In genomic region chr15:41546846-41547786, GRCh38 we compare ENCODE assay signal across 17 cellular contexts. TPM values are rescaled to one million over a fixed set of nuclear protein-coding genes. Genes with fewer than 3 reads are reported as not detected.
DNase-seq lines count a peak whose midpoint lies in the region; ATAC-seq and TF ChIP-seq lines count a peak whose summit lies in the region.
"Had no signal": no experiment of that assay in that cellular context is flagged by ENCODE, and none has a peak within 500 bp of the region (broad histone marks: within the 10 kb centered on the region; RNA-seq: fewer than 3 reads in every experiment).

No MANE protein-coding gene starts in this region.

- WGBS in prostate gland: 82% methylated on average over 13 of the region's 13 CpGs

- no peaks in the 10 kb centered on the region for H3K9me3 ChIP-seq in prostate gland
- H3K9me3 ChIP-seq in left ventricle myocardium inferior (replicated peaks): no peaks in the 10 kb centered on the region
- H3K9me3 ChIP-seq: gastroesophageal sphincter had no signal

- H3K36me3 ChIP-seq in brain microvascular endothelial cell (replicated peaks) (no peaks in the 10 kb centered on the region), prostate gland (no peaks in the 10 kb centered on the region), left ventricle myocardium inferior (no peaks in the 10 kb centered on the region)
- H3K36me3 ChIP-seq: gastroesophageal sphincter had no signal

- peaks cover 4% of the 10 kb centered on the region for H3K4me1 Mint-ChIP-seq in glutamatergic neuron (ENCODE audit: low read depth, unreplicated experiment)

- in situ Hi-C loops in Caki2 (cut with HindIII; ENCODE audit: low pct_unique_long_range_greater_than_20kb, low sequenced_read_pairs) (no loop called here), brain microvascular endothelial cell (cut with HindIII; ENCODE audit: low pct_ligation_motif_present, low sequenced_read_pairs) (no loop called here)

- H3K27ac ChIP-seq in brain microvascular endothelial cell: no peak overlapping the region
- H3K27ac ChIP-seq in prostate gland: no peak overlapping the region
- no peak overlapping the region for H3K27ac ChIP-seq in left ventricle myocardium inferior (replicated peaks)
- H3K27ac ChIP-seq: gastroesophageal sphincter had no signal

- no peak for TF ChIP-seq POLR2A in prostate gland (IDR thresholded peaks at IDR 0.05)

- peak; percentile 64 for DNase-seq in Caki2 (ENCODE audit: low read depth)
- DNase-seq in LHCN-M2 (ENCODE audit: low read depth): peak; percentile 73
- peak; percentile 65 for DNase-seq in brain microvascular endothelial cell
- DNase-seq in kidney tubule cell (ENCODE audit: low spot score): peak; percentile 74
- no peak for DNase-seq in prostate gland (ENCODE audit: low spot score)
- DNase-seq in glutamatergic neuron: no peak
- DNase-seq in left ventricle myocardium inferior: no peak
- DNase-seq: activated naive CD8-positive, alpha-beta T cell treated with anti-CD3 and anti-CD28 coated beads, Interleukin-2, amount 50 U/mL, for 24 hours; CD4-positive, CD25-positive, alpha-beta regulatory T cell; left cardiac atrium; naive thymus-derived CD4-positive, alpha-beta T cell had no signal

- H3K4me1 ChIP-seq in prostate gland (replicated peaks) (no peaks in the 10 kb centered on the region), left ventricle myocardium inferior (peaks cover 21% of the 10 kb centered on the region)

- peaks cover 2% of the 10 kb centered on the region for H3K9me3 Mint-ChIP-seq in glutamatergic neuron (ENCODE audit: unreplicated experiment)
- H3K9me3 Mint-ChIP-seq: activated naive CD8-positive, alpha-beta T cell treated with anti-CD3 and anti-CD28 coated beads, Interleukin-2, amount 50 U/mL, for 24 hours; CD4-positive, CD25-positive, alpha-beta regulatory T cell; dendritic cell treated with granulocyte-macrophage colony-stimulating factor and Interleukin-4, amounts not matched to agents 40 ng/mL and 50 ng/mL, for 4 days; naive thymus-derived CD4-positive, alpha-beta T cell; stimulated activated naive CD8-positive, alpha-beta T cell treated with anti-CD3 and anti-CD28 coated beads, Interleukin-15, Interleukin-2, amounts not matched to agents 100 ng/mL and 50 ng/mL, for 24 hours had no signal

- H3K27me3 Mint-ChIP-seq in glutamatergic neuron (ENCODE audit: unreplicated experiment): peaks cover 9% of the 10 kb centered on the region
- H3K27me3 Mint-ChIP-seq: activated naive CD8-positive, alpha-beta T cell treated with anti-CD3 and anti-CD28 coated beads, Interleukin-2, amount 50 U/mL, for 24 hours; dendritic cell treated with granulocyte-macrophage colony-stimulating factor and Interleukin-4, amounts not matched to agents 40 ng/mL and 50 ng/mL, for 4 days; stimulated activated naive CD8-positive, alpha-beta T cell treated with anti-CD3 and anti-CD28 coated beads, Interleukin-15, Interleukin-2, amounts not matched to agents 100 ng/mL and 50 ng/mL, for 24 hours had no signal

- H3K4me3 Mint-ChIP-seq in glutamatergic neuron (ENCODE audit: unreplicated experiment): no peak overlapping the region
- H3K4me3 Mint-ChIP-seq: activated naive CD8-positive, alpha-beta T cell treated with anti-CD3 and anti-CD28 coated beads, Interleukin-2, amount 50 U/mL, for 24 hours; dendritic cell treated with granulocyte-macrophage colony-stimulating factor and Interleukin-4, amounts not matched to agents 40 ng/mL and 50 ng/mL, for 4 days; stimulated activated naive CD8-positive, alpha-beta T cell treated with anti-CD3 and anti-CD28 coated beads, Interleukin-15, Interleukin-2, amounts not matched to agents 100 ng/mL and 50 ng/mL, for 24 hours had no signal

- no peak overlapping the region for H3K27ac Mint-ChIP-seq in glutamatergic neuron (ENCODE audit: unreplicated experiment)
- H3K27ac Mint-ChIP-seq: activated naive CD8-positive, alpha-beta T cell treated with anti-CD3 and anti-CD28 coated beads, Interleukin-2, amount 50 U/mL, for 24 hours; dendritic cell treated with granulocyte-macrophage colony-stimulating factor and Interleukin-4, amounts not matched to agents 40 ng/mL and 50 ng/mL, for 4 days; naive thymus-derived CD4-positive, alpha-beta T cell; stimulated activated naive CD8-positive, alpha-beta T cell treated with anti-CD3 and anti-CD28 coated beads, Interleukin-15, Interleukin-2, amounts not matched to agents 100 ng/mL and 50 ng/mL, for 24 hours had no signal

- intact Hi-C loops in prostate gland (cut with DNase I) (no loop called here), left ventricle myocardium inferior (cut with micrococcal nuclease) (no loop called here)

- H3K27me3 ChIP-seq in brain microvascular endothelial cell (replicated peaks) (no peaks in the 10 kb centered on the region), prostate gland (replicated peaks; ENCODE audit: insufficient read depth) (no peaks in the 10 kb centered on the region), left ventricle myocardium inferior (ENCODE audit: low read depth) (no peaks in the 10 kb centered on the region)

- no peak for TF ChIP-seq CTCF in brain microvascular endothelial cell (IDR thresholded peaks at IDR 0.05; ENCODE audit: low read depth, low read length, missing control alignments)
- TF ChIP-seq CTCF in prostate gland (IDR thresholded peaks at IDR 0.05): no peak
- TF ChIP-seq CTCF in glutamatergic neuron (IDR thresholded peaks at IDR 0.05; ENCODE audit: partially characterized antibody, unreplicated experiment): no peak
- TF ChIP-seq CTCF in left ventricle myocardium inferior (IDR thresholded peaks at IDR 0.05; ENCODE audit: borderline replicate concordance): no peak

- H3K4me3 ChIP-seq in brain microvascular endothelial cell (ENCODE audit: low read depth, low read length) (no peak overlapping the region), prostate gland (no peak overlapping the region), left ventricle myocardium inferior (no peak overlapping the region)
- H3K4me3 ChIP-seq: gastroesophageal sphincter had no signal

- no peak for ATAC-seq in GM21390 (IDR thresholded peaks at IDR 0.05; ENCODE audit: unreplicated experiment)
- ATAC-seq: activated CD4-positive, CD25-positive, alpha-beta regulatory T cell treated with anti-CD3 and anti-CD28 coated beads, Interleukin-2, amount 50 U/mL, for 24 hours; activated naive CD8-positive, alpha-beta T cell treated with anti-CD3 and anti-CD28 coated beads, Interleukin-2, amount 50 U/mL, for 24 hours; gastroesophageal sphincter; left cardiac atrium; naive thymus-derived CD4-positive, alpha-beta T cell; sciatic nerve had no signal

- H3K36me3 Mint-ChIP-seq in glutamatergic neuron (ENCODE audit: unreplicated experiment): no peaks in the 10 kb centered on the region
- H3K36me3 Mint-ChIP-seq: CD4-positive, CD25-positive, alpha-beta regulatory T cell; naive thymus-derived CD4-positive, alpha-beta T cell had no signal

RNA-seq across cellular contexts. Expression of gene RPAP1, which starts 3.1 kb away (rescaled TPM):
- total RNA-seq in Caki2 (2014; rRNA removed; shearing (Covaris generic); ENCODE audit: low replicate concordance): 9.3 and 24.2 TPM in 2 replicates
- total RNA-seq in LHCN-M2 (2014; rRNA removed) (16.2 and 19.7 TPM in 2 replicates), prostate gland (10 to 100 TPM; 17.0 to 47.3 TPM), glutamatergic neuron (ENCODE audit: unreplicated experiment) (48.9 TPM), left ventricle myocardium inferior (25.6 TPM)
- 19.7 TPM for polyA plus RNA-seq in LHCN-M2 (2012)

RNA-seq across cellular contexts. Expression of gene TYRO3, which starts 11.9 kb away (rescaled TPM):
- total RNA-seq in Caki2 (2014; rRNA removed; shearing (Covaris generic); ENCODE audit: low replicate concordance): 16.5 and 20.2 TPM in 2 replicates
- total RNA-seq in LHCN-M2 (2014; rRNA removed) (8.6 and 9.2 TPM in 2 replicates), prostate gland (10 to 100 TPM in 1 of 2 donors, 1 to 10 TPM in 1; 5.2 to 99.6 TPM), glutamatergic neuron (ENCODE audit: unreplicated experiment) (5.1 TPM), left ventricle myocardium inferior (3.3 TPM)
- 17.5 TPM for polyA plus RNA-seq in LHCN-M2 (2012)
- total RNA-seq: CD4-positive, CD25-positive, alpha-beta regulatory T cell had no signal
- polyA plus RNA-seq: naive thymus-derived CD4-positive, alpha-beta T cell had no signal

RNA-seq across cellular contexts. Expression of gene LTK, which starts 33.5 kb away (rescaled TPM):
- not detected in 2 replicates for total RNA-seq in Caki2 (2014; rRNA removed; shearing (Covaris generic); ENCODE audit: low replicate concordance)
- 2.5 and 2.8 TPM in 2 replicates for total RNA-seq in LHCN-M2 (2014; rRNA removed)
- 1.6 TPM for polyA plus RNA-seq in LHCN-M2 (2012)
- total RNA-seq in prostate gland: 1 to 10 TPM in 1 of 2 donors, not detected in 1; 1.5 TPM
- total RNA-seq in glutamatergic neuron (ENCODE audit: unreplicated experiment): 3.2 TPM
- total RNA-seq in left ventricle myocardium inferior: 1.2 TPM
- polyA plus RNA-seq: naive thymus-derived CD4-positive, alpha-beta T cell had no signal

RNA-seq across cellular contexts. Expression of gene ITPKA, which starts 53.4 kb away (rescaled TPM):
- 6.7 and 30.3 TPM in 2 replicates for total RNA-seq in Caki2 (2014; rRNA removed; shearing (Covaris generic); ENCODE audit: low replicate concordance)
- total RNA-seq in LHCN-M2 (2014; rRNA removed): 12.5 and 14.2 TPM in 2 replicates
- 3.3 TPM for polyA plus RNA-seq in LHCN-M2 (2012)
- total RNA-seq in prostate gland: 10 to 100 TPM in 1 of 2 donors, under 1 TPM in 1; 0.23 to 14.2 TPM
- 1.1 TPM for total RNA-seq in glutamatergic neuron (ENCODE audit: unreplicated experiment)
- 1.9 TPM for total RNA-seq in left ventricle myocardium inferior
- total RNA-seq: CD4-positive, CD25-positive, alpha-beta regulatory T cell; sciatic nerve had no signal
- polyA plus RNA-seq: CD4-positive, CD25-positive, alpha-beta regulatory T cell had no signal

Comparison
In these comparisons a context has a peak if more than half of its experiments do, and no peak if none do; other contexts are left out.
1. DNase-seq: peak in Caki2 (single experiment), LHCN-M2 (single experiment), brain microvascular endothelial cell (single experiment) and kidney tubule cell (single experiment); none in prostate gland (single experiment), glutamatergic neuron (single experiment) and left ventricle myocardium inferior (single experiment).